Comparison of ENCODE assay signal across 8 cellular contexts in genomic region chrX:19840899-19841648, GRCh38.
A peak's percentile ranks its signal among the peaks of the same experiment; 100 is the strongest.
DNase-seq lines count a peak whose midpoint lies in the region; ATAC-seq lines count a peak whose summit lies in the region.

No MANE protein-coding gene starts in this region.

- ATAC-seq in GM19397 (IDR thresholded peaks at IDR 0.05; ENCODE audit: unreplicated experiment) (peak; percentile 48), HG03103 (IDR thresholded peaks at IDR 0.05; ENCODE audit: low read depth, unreplicated experiment) (peak; percentile 55)

- DNase-seq in T-helper 2 cell, result peak in 4 of 5 experiments; percentile 1 to 95 (median 34)
- peak; percentile 89 for DNase-seq in islet precursor cell
- DNase-seq in cortex of kidney (lab: John Stamatoyannopoulos, UW), result no peak
- no peak for DNase-seq in NCI-H510A (lab: John Stamatoyannopoulos, UW)
- DNase-seq in putamen (ENCODE audit: low spot score), result no peak
- DNase-seq in NCI-H748 treated with DMSO at 0.1 percent for 48 hours (lab: John Stamatoyannopoulos, UW), result no peak

Comparison
In these comparisons a context has a peak if more than half of its experiments do, and no peak if none do; other contexts are left out.
1. DNase-seq: peak in T-helper 2 cell (4 of 5) and islet precursor cell (single experiment); none in cortex of kidney (single experiment), NCI-H510A (single experiment), putamen (single experiment) and NCI-H748 treated with DMSO at 0.1 percent for 48 hours (single experiment).